16 cellular contexts compared by ENCODE assay signal in the genomic region with DNA sequence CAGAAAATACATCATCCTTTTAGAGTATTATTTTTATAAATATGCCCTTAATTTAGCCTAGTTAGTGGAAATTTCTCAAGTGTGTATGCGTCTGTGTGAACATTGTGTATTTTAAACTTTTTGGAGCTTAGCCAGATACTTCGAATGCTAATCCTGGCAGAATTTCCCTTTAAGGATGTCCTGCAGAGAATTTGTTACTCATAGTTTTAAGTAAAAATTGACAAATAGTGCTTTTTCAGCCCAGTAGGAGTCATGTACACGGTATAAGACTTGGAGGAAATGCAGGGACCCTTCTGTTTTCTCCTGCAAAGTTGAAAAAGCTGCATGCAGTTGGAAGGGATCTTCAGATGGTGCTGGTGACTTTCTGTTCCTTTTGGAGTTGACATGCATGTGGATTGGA. TPM values are rescaled to one million over a fixed set of nuclear protein-coding genes. Genes with fewer than 3 reads are reported as not detected.
DNase-seq lines count a peak whose midpoint lies in the region; ATAC-seq and TF ChIP-seq lines count a peak whose summit lies in the region.
"Had no signal": no experiment of that assay in that cellular context is flagged by ENCODE, and none has a peak within 500 bp of the region (broad histone marks: within the 10 kb centered on the region; RNA-seq: fewer than 3 reads in every experiment).

A gene with protein sequence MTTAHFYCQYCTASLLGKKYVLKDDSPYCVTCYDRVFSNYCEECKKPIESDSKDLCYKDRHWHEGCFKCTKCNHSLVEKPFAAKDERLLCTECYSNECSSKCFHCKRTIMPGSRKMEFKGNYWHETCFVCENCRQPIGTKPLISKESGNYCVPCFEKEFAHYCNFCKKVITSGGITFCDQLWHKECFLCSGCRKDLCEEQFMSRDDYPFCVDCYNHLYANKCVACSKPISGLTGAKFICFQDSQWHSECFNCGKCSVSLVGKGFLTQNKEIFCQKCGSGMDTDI (plus strand): TSS at position 243 of the 400 bp plus-strand sequence. CDS start 40,486 bp downstream, outside the sequence.

- DNase-seq in SK-N-MC (ENCODE audit: low read depth, low spot score) (no peak), esophagus squamous epithelium (lab: John Stamatoyannopoulos, UW) (no peak), retinal pigment epithelial cell (ENCODE audit: low read depth) (peak; percentile 14), ureter (ENCODE audit: low spot score) (no peak), germinal center (ENCODE audit: low spot score) (no peak)
- DNase-seq: activated T-cell treated with anti-CD3 and anti-CD28 coated beads, Interleukin-2, amount 50 U/mL, for 1 hour; NCI-H1436 treated with DMSO at 0.1 percent for 48 hours; NCI-H2227 treated with DMSO at 0.1 percent for 48 hours; stimulated activated naive CD4-positive, alpha-beta T cell treated with Interleukin-2 at 50 U/mL for 16 hours had no signal

- intact Hi-C loops in esophagus squamous epithelium (cut with DNase I) = no loop called here

- H3K27me3 ChIP-seq in esophagus squamous epithelium = no peaks in the 10 kb centered on the region
- H3K27me3 ChIP-seq: cardiac muscle cell had no signal

- H3K36me3 ChIP-seq in SK-N-MC (ENCODE audit: insufficient read depth, low read length) = no peaks in the 10 kb centered on the region
- no peaks in the 10 kb centered on the region for H3K36me3 ChIP-seq in esophagus squamous epithelium
- H3K36me3 ChIP-seq: cardiac muscle cell, prostate gland had no signal

- H3K27ac ChIP-seq in SK-N-MC (no peak within 1 kb of the TSS), esophagus squamous epithelium (peak within 1 kb of the TSS in 1 of 4 donors; percentile 32)
- H3K27ac ChIP-seq: cardiac muscle cell, prostate gland had no signal

- TF ChIP-seq CTCF in esophagus squamous epithelium (IDR thresholded peaks at IDR 0.05) = no peak
- no peak for TF ChIP-seq CTCF in retinal pigment epithelial cell (conservative IDR thresholded peaks at IDR 0.05; ENCODE audit: low read depth, low read length)

- WGBS in esophagus squamous epithelium, 2 donors = 14 to 19% methylated on average over 3 of the region's 3 CpGs

- no peak within 1 kb of the TSS for H3K9ac ChIP-seq in SK-N-MC (ENCODE audit: insufficient read length)

- TF ChIP-seq POLR2A in esophagus squamous epithelium (IDR thresholded peaks at IDR 0.05) = no peak

- H3K4me3 ChIP-seq in SK-N-MC (peak within 1 kb of the TSS; percentile 42; the same call in 1 of the 2 replicates), esophagus squamous epithelium (peak within 1 kb of the TSS in 3 of 4 donors; percentile 17 to 33 (median 22)), retinal pigment epithelial cell (ENCODE audit: low read length) (no peak within 1 kb of the TSS)
- H3K4me3 ChIP-seq: cardiac muscle cell, GM12878, prostate gland had no signal

- H3K9me3 ChIP-seq in SK-N-MC (ENCODE audit: low read depth, low read length) (no peaks in the 10 kb centered on the region), esophagus squamous epithelium (no peaks in the 10 kb centered on the region)
- H3K9me3 ChIP-seq: prostate gland had no signal

- ATAC-seq in GM18909 (IDR thresholded peaks at IDR 0.05; ENCODE audit: poor library complexity, unreplicated experiment) = no peak
- no peak for ATAC-seq in HG03378 (IDR thresholded peaks at IDR 0.05; ENCODE audit: unreplicated experiment)
- ATAC-seq: GM12878 had no signal

- H3K4me1 ChIP-seq in esophagus squamous epithelium = no peaks in the 10 kb centered on the region
- H3K4me1 ChIP-seq: prostate gland had no signal

RNA-seq across cellular contexts. Expression of the gene that starts here (rescaled TPM):
- 10 to 100 TPM in 2 of 4 donors, 1 to 10 TPM in 1, under 1 TPM in 1; 0.83 to 15.2 (median 7.3) TPM for total RNA-seq in esophagus squamous epithelium
- 14.9 TPM for total RNA-seq in ureter
- total RNA-seq: B cell, cardiac muscle cell, GM12878, RPMI7951 had no signal
